10 cellular contexts compared by ENCODE assay signal in the genomic region with DNA sequence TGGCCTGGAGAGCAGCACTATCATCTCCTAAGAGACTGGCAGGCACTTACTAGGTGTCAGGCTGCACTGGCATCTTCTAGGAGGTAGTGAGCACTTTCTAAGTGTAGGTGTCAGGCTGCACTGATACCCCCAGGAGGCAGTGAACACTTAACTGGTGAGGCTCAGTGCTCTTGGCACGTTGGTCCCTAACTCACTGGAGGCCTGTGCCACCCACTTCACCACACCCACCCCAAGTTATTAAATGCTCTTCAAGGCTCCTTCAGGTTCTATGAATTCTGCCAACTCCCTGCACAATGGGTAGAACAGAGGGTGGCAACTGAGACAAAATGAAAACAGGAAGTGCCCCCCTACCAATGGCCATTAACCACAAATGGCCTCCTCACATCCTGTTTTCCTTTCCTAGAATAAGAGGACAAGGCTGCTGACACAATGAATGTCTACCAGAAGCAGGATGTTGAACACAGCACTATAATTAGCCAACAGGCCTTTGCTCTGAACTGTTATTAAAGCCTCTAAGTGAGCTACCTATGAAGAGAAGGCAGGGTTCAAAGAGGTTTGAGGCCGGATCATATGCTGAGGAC. TPM values are rescaled to one million over a fixed set of nuclear protein-coding genes. Genes with fewer than 3 reads are reported as not detected.
A peak's percentile ranks its signal among the peaks of the same experiment; 100 is the strongest.
DNase-seq lines count a peak whose midpoint lies in the region; ATAC-seq and TF ChIP-seq lines count a peak whose summit lies in the region.
"Had no signal": no experiment of that assay in that cellular context is flagged by ENCODE, and none has a peak within 500 bp of the region (broad histone marks: within the 10 kb centered on the region; RNA-seq: fewer than 3 reads in every experiment).

No MANE protein-coding gene starts in this region.

- H3K4me1 Mint-ChIP-seq in activated CD4-positive, alpha-beta memory T cell treated with anti-CD3 and anti-CD28 coated beads for 36 hours (ENCODE audit: low read depth): peaks cover 63% of the 10 kb centered on the region
- H3K4me1 Mint-ChIP-seq in progenitor cell of endocrine pancreas (ENCODE audit: low read depth): peaks cover 1% of the 10 kb centered on the region

- no peak for TF ChIP-seq CTCF in DND-41 (IDR thresholded peaks at IDR 0.05; ENCODE audit: borderline replicate concordance, extremely low read depth, low read length, poor library complexity, severe bottlenecking)
- no peak for TF ChIP-seq CTCF in NB4 (IDR thresholded peaks at IDR 0.05; ENCODE audit: low read depth, low read length)
- no peak for TF ChIP-seq CTCF in lower lobe of right lung (IDR thresholded peaks at IDR 0.05)
- TF ChIP-seq CTCF in prostate gland (IDR thresholded peaks at IDR 0.05): no peak
- TF ChIP-seq CTCF in progenitor cell of endocrine pancreas (IDR thresholded peaks at IDR 0.05; ENCODE audit: unreplicated experiment): no peak

- DNase-seq in DND-41 (peak; percentile 26), NB4 (ENCODE audit: low read depth) (peak; percentile 89), lower lobe of right lung (no peak), prostate gland (ENCODE audit: low spot score) (no peak), progenitor cell of endocrine pancreas (ENCODE audit: low spot score, unreplicated experiment) (no peak)
- no peak for DNase-seq in activated CD4-positive, alpha-beta memory T cell treated with anti-CD3 and anti-CD28 coated beads for 36 hours
- DNase-seq in stimulated activated naive CD4-positive, alpha-beta T cell treated with Interleukin-2 at 50 U/mL for 16 hours (lab: John Stamatoyannopoulos, UW): no peak

- CTCF ChIA-PET in activated CD4-positive, alpha-beta memory T cell treated with anti-CD3 and anti-CD28 coated beads for 36 hours (lab: Charles Lee): interaction anchor here (1.5 kb wide), 1 partner anchor 46 kb away, joined by 5 read pairs; no protein-coding TSS in a partner anchor

- WGBS in prostate gland: 79% methylated on average over 2 of the region's 2 CpGs

- H4K20me1 ChIP-seq in DND-41 (ENCODE audit: insufficient read depth, low read length): peaks cover 87% of the 10 kb centered on the region

- H3K4me1 ChIP-seq in DND-41 (ENCODE audit: insufficient read depth, low read length) (peaks cover 16% of the 10 kb centered on the region), lower lobe of right lung (peaks cover 49% of the 10 kb centered on the region), prostate gland (replicated peaks) (no peaks in the 10 kb centered on the region)

- H3K27ac ChIP-seq in DND-41 (ENCODE audit: low read length) (peak overlapping the region; percentile 62), lower lobe of right lung (peak overlapping the region; percentile 44), prostate gland (no peak overlapping the region)
- H3K27ac ChIP-seq: ascending aorta had no signal

- no peak overlapping the region for H3K4me3 ChIP-seq in DND-41 (ENCODE audit: low read depth in 1 of 2, low read length in 2 of 2)
- no peak overlapping the region for H3K4me3 ChIP-seq in NB4 (ENCODE audit: low read depth, low read length)
- no peak overlapping the region for H3K4me3 ChIP-seq in lower lobe of right lung
- no peak overlapping the region for H3K4me3 ChIP-seq in prostate gland
- H3K4me3 ChIP-seq: ascending aorta had no signal

- no peak overlapping the region for H3K4me2 ChIP-seq in DND-41 (ENCODE audit: insufficient read depth, low read length)

- H3K36me3 ChIP-seq in DND-41 (ENCODE audit: insufficient read depth, low read length) (peaks cover 64% of the 10 kb centered on the region), lower lobe of right lung (peaks cover 55% of the 10 kb centered on the region), prostate gland (peaks cover 15 to 29% of the 10 kb centered on the region in 2 donors)

- ATAC-seq in DND-41 (ENCODE audit: insufficient read depth, low read depth): peak; percentile 56
- peak; percentile 53 to 61 for ATAC-seq in lower lobe of right lung
- ATAC-seq in GM19463 (IDR thresholded peaks at IDR 0.05; ENCODE audit: unreplicated experiment): no peak

- peaks cover 11% of the 10 kb centered on the region for H3K27me3 Mint-ChIP-seq in activated CD4-positive, alpha-beta memory T cell treated with anti-CD3 and anti-CD28 coated beads for 36 hours
- peaks cover 44% of the 10 kb centered on the region for H3K27me3 Mint-ChIP-seq in progenitor cell of endocrine pancreas

- TF ChIP-seq POLR2A in NB4 (IDR thresholded peaks at IDR 0.05; ENCODE audit: extremely low read depth, insufficient read length): no peak
- TF ChIP-seq POLR2A in prostate gland (IDR thresholded peaks at IDR 0.05): no peak

- H2AFZ ChIP-seq in DND-41 (ENCODE audit: low read depth, low read length): no peak overlapping the region

- POLR2A ChIA-PET in activated CD4-positive, alpha-beta memory T cell treated with anti-CD3 and anti-CD28 coated beads for 36 hours (lab: Charles Lee): no interaction called here

- 0 out of 2 replicates have a peak, but pooled peaks cover 2% of the 10 kb centered on the region for H3K79me2 ChIP-seq in DND-41 (ENCODE audit: insufficient read depth, low read length)

- peak overlapping the region; percentile 31 for H3K27ac Mint-ChIP-seq in activated CD4-positive, alpha-beta memory T cell treated with anti-CD3 and anti-CD28 coated beads for 36 hours
- no peak overlapping the region for H3K27ac Mint-ChIP-seq in progenitor cell of endocrine pancreas

- H3K36me3 Mint-ChIP-seq in activated CD4-positive, alpha-beta memory T cell treated with anti-CD3 and anti-CD28 coated beads for 36 hours: peaks cover 54% of the 10 kb centered on the region
- H3K36me3 Mint-ChIP-seq in progenitor cell of endocrine pancreas (ENCODE audit: insufficient read depth): peaks cover 43% of the 10 kb centered on the region

- no peak overlapping the region for H3K4me3 Mint-ChIP-seq in activated CD4-positive, alpha-beta memory T cell treated with anti-CD3 and anti-CD28 coated beads for 36 hours
- no peak overlapping the region for H3K4me3 Mint-ChIP-seq in progenitor cell of endocrine pancreas (ENCODE audit: low read depth)

- no peaks in the 10 kb centered on the region for H3K9me3 ChIP-seq in DND-41 (ENCODE audit: insufficient read depth, low read length, severe bottlenecking)
- H3K9me3 ChIP-seq in lower lobe of right lung: no peaks in the 10 kb centered on the region
- no peaks in the 10 kb centered on the region for H3K9me3 ChIP-seq in prostate gland
- H3K9me3 ChIP-seq: ascending aorta had no signal

- H3K27me3 ChIP-seq in DND-41 (ENCODE audit: insufficient read depth, low read length, poor library complexity): no peaks in the 10 kb centered on the region
- H3K27me3 ChIP-seq in lower lobe of right lung (ENCODE audit: low read depth): peaks cover 31% of the 10 kb centered on the region
- H3K27me3 ChIP-seq in prostate gland (replicated peaks; ENCODE audit: insufficient read depth): no peaks in the 10 kb centered on the region
- H3K27me3 ChIP-seq: ascending aorta had no signal

- no peak overlapping the region for H3K9ac ChIP-seq in DND-41 (ENCODE audit: low read depth, low read length)

- no peaks in the 10 kb centered on the region for H3K9me3 Mint-ChIP-seq in activated CD4-positive, alpha-beta memory T cell treated with anti-CD3 and anti-CD28 coated beads for 36 hours
- no peaks in the 10 kb centered on the region for H3K9me3 Mint-ChIP-seq in progenitor cell of endocrine pancreas (ENCODE audit: low read depth)

- intact Hi-C loops in activated CD4-positive, alpha-beta memory T cell treated with anti-CD3 and anti-CD28 coated beads for 36 hours (cut with micrococcal nuclease): no loop called here
- intact Hi-C loops in lower lobe of right lung (cut with DNase I) (no loop called here), prostate gland (cut with DNase I) (no loop called here)

RNA-seq across cellular contexts. Expression of gene NCOA5, which starts 29.4 kb away (rescaled TPM):
- total RNA-seq in activated CD4-positive, alpha-beta memory T cell treated with anti-CD3 and anti-CD28 coated beads for 36 hours: 10 to 100 TPM; 13.1 to 13.7 TPM
- 29.4 TPM for total RNA-seq in lower lobe of right lung
- 10 to 100 TPM; 41.0 to 50.6 TPM for total RNA-seq in prostate gland
- 52.5 and 58.7 TPM in 2 replicates for total RNA-seq in progenitor cell of endocrine pancreas

RNA-seq across cellular contexts. Expression of gene SLC12A5, which starts 31.4 kb away (rescaled TPM):
- total RNA-seq in activated CD4-positive, alpha-beta memory T cell treated with anti-CD3 and anti-CD28 coated beads for 36 hours: under 1 TPM in 1 of 2 experiments, not detected in 1; 0.97 TPM
- total RNA-seq in lower lobe of right lung (1.2 TPM), prostate gland (1 to 10 TPM in 1 of 2 donors, not detected in 1; 3.6 TPM), progenitor cell of endocrine pancreas (8.5 and 8.8 TPM in 2 replicates)
- total RNA-seq: ascending aorta had no signal

RNA-seq across cellular contexts. Expression of gene MMP9, which starts 51.7 kb away (rescaled TPM):
- total RNA-seq in activated CD4-positive, alpha-beta memory T cell treated with anti-CD3 and anti-CD28 coated beads for 36 hours: under 1 TPM; 0.10 to 0.12 TPM
- total RNA-seq in lower lobe of right lung (9.4 TPM), prostate gland (1 to 10 TPM in 1 of 2 donors, under 1 TPM in 1; 0.59 to 1.4 TPM), progenitor cell of endocrine pancreas (not detected in 2 replicates)
- total RNA-seq: ascending aorta, pulmonary artery endothelial cell had no signal

RNA-seq across cellular contexts. Expression of gene CD40, which starts 57.7 kb away (rescaled TPM):
- total RNA-seq in activated CD4-positive, alpha-beta memory T cell treated with anti-CD3 and anti-CD28 coated beads for 36 hours: 1 to 10 TPM; 3.2 to 4.0 TPM
- 35.7 TPM for total RNA-seq in lower lobe of right lung
- 10 to 100 TPM; 16.9 to 27.1 TPM for total RNA-seq in prostate gland
- total RNA-seq in progenitor cell of endocrine pancreas: 1.5 and 2.2 TPM in 2 replicates

Comparison
In these comparisons a context has a peak if more than half of its experiments do, and no peak if none do; other contexts are left out.
1. DNase-seq: peak in DND-41 (single experiment) and NB4 (single experiment); none in activated CD4-positive, alpha-beta memory T cell treated with anti-CD3 and anti-CD28 coated beads for 36 hours (single experiment), lower lobe of right lung (single experiment), prostate gland (single experiment), stimulated activated naive CD4-positive, alpha-beta T cell treated with Interleukin-2 at 50 U/mL for 16 hours (single experiment) and progenitor cell of endocrine pancreas (single experiment).
2. H3K27ac ChIP-seq: peak in DND-41 (single experiment) and lower lobe of right lung (single experiment); none in prostate gland (0 of 2).